ENCODE assay signal across 8 cellular contexts in genomic region chr19:42285546-42285945, GRCh38. TPM values are rescaled to one million over a fixed set of nuclear protein-coding genes. Genes with fewer than 3 reads are reported as not detected.
DNase-seq lines count a peak whose midpoint lies in the region; ATAC-seq and TF ChIP-seq lines count a peak whose summit lies in the region.

No MANE protein-coding gene starts in this region.

- H3K27me3 ChIP-seq in SU-DHL-6 (ENCODE audit: low read length) (no peaks in the 10 kb centered on the region), gastroesophageal sphincter (no peaks in the 10 kb centered on the region), skeletal muscle tissue (ENCODE audit: control insufficient read depth in 3 of 3, insufficient read depth in 3 of 3, low read length in 3 of 3) (no peaks in the 10 kb centered on the region)

- H3K9me3 ChIP-seq in SU-DHL-6 (ENCODE audit: insufficient read depth, low read length), result no peaks in the 10 kb centered on the region
- H3K9me3 ChIP-seq in gastroesophageal sphincter, result no peaks in the 10 kb centered on the region
- H3K9me3 ChIP-seq in skeletal muscle tissue (ENCODE audit: control insufficient read depth in 3 of 3, low read length in 3 of 3), result no peaks in the 10 kb centered on the region

- DNase-seq in GM19238 (ENCODE audit: insufficient read length, low spot score) (peak; percentile 61), NCI-H748 (lab: John Stamatoyannopoulos, UW; ENCODE audit: unreplicated experiment) (no peak), anterior cingulate cortex (lab: John Stamatoyannopoulos, UW) (no peak)

- no peak for TF ChIP-seq EP300 in gastroesophageal sphincter (IDR thresholded peaks at IDR 0.05)

- H4K20me1 ChIP-seq in SU-DHL-6 (ENCODE audit: low read depth, low read length), result no peaks in the 10 kb centered on the region

- no CpG with 5 or more reads among the region's 5 CpGs for WGBS in gastroesophageal sphincter (ENCODE audit: low coverage in 1 of 2), 2 donors

- no peak for TF ChIP-seq POLR2A in gastroesophageal sphincter (IDR thresholded peaks at IDR 0.05)

- peak overlapping the region; percentile 69 for H3K4me2 ChIP-seq in SU-DHL-6 (ENCODE audit: low read depth, low read length, poor library complexity, severe bottlenecking)

- H3K4me1 ChIP-seq in gastroesophageal sphincter (peaks cover 0 to 59% (median 43%) of the 10 kb centered on the region in 3 donors), skeletal muscle tissue (ENCODE audit: control insufficient read depth in 3 of 3, insufficient read depth in 3 of 3, low read length in 3 of 3) (peaks cover 43 to 49% (median 44%) of the 10 kb centered on the region in 3 donors)

- peaks cover 15% of the 10 kb centered on the region; the same call in 1 of the 2 replicates for H3K79me2 ChIP-seq in SU-DHL-6 (ENCODE audit: insufficient read depth, low read length)

- H3K4me3 ChIP-seq in SU-DHL-6 (ENCODE audit: insufficient read depth, low read length, poor library complexity, severe bottlenecking), result peak overlapping the region; percentile 63
- peak overlapping the region in 1 of 2 donors; percentile 68 for H3K4me3 ChIP-seq in gastroesophageal sphincter
- H3K4me3 ChIP-seq in skeletal muscle tissue (ENCODE audit: low read length in 3 of 3), result peak overlapping the region; percentile 81 to 82 (median 81)

- peak overlapping the region; percentile 72 for H3K27ac ChIP-seq in SU-DHL-6 (ENCODE audit: low read depth, low read length)
- H3K27ac ChIP-seq in gastroesophageal sphincter, result peak overlapping the region; percentile 7 to 99 (median 98)
- H3K27ac ChIP-seq in skeletal muscle tissue (ENCODE audit: low read depth, low read length), result peak overlapping the region; percentile 75

- H3K9ac ChIP-seq in SU-DHL-6 (ENCODE audit: low read length) (peak overlapping the region; percentile 76), skeletal muscle tissue (ENCODE audit: low read depth in 1 of 3, low read length in 3 of 3) (peak overlapping the region; percentile 73 to 86 (median 84))

- H3F3A ChIP-seq in SU-DHL-6 (ENCODE audit: insufficient read depth), result peaks cover 20% of the 10 kb centered on the region

- TF ChIP-seq CTCF in SU-DHL-6 (IDR thresholded peaks at IDR 0.05; ENCODE audit: insufficient read depth, low read length, poor library complexity, severe bottlenecking) (no peak), gastroesophageal sphincter (IDR thresholded peaks at IDR 0.05) (no peak)

- H2AFZ ChIP-seq in SU-DHL-6 (ENCODE audit: low read depth, low read length, severe bottlenecking), result no peak overlapping the region

- H3K36me3 ChIP-seq in SU-DHL-6 (ENCODE audit: low read length), result no peaks in the 10 kb centered on the region
- H3K36me3 ChIP-seq in gastroesophageal sphincter, result peaks cover 0 to 39% of the 10 kb centered on the region in 2 donors
- H3K36me3 ChIP-seq in skeletal muscle tissue (ENCODE audit: control insufficient read depth in 3 of 3, insufficient read depth in 3 of 3, low read length in 3 of 3), result peaks cover 31 to 34% (median 33%) of the 10 kb centered on the region in 3 donors

- no peaks in the 10 kb centered on the region for H3K9me2 ChIP-seq in SU-DHL-6 (replicated peaks; ENCODE audit: insufficient read depth, low read length)

- no peak for ATAC-seq in gastroesophageal sphincter
- no peak for ATAC-seq in HG03175 (IDR thresholded peaks at IDR 0.05; ENCODE audit: unreplicated experiment)
- no peak for ATAC-seq in esophagus mucosa

RNA-seq across cellular contexts. Expression of gene PRR19, which starts 16.4 kb away (rescaled TPM):
- under 1 TPM in 1 of 4 donors, not detected in 3; 0.93 TPM for total RNA-seq in gastroesophageal sphincter
- not detected for total RNA-seq in skeletal muscle tissue
- 0.84 TPM for total RNA-seq in esophagus mucosa

RNA-seq across cellular contexts. Expression of gene CIC, which starts 16.5 kb away (rescaled TPM):
- 10 to 100 TPM; 31.4 to 69.4 (median 49.0) TPM for total RNA-seq in gastroesophageal sphincter
- 10.4 TPM for total RNA-seq in skeletal muscle tissue
- 31.4 TPM for total RNA-seq in esophagus mucosa

RNA-seq across cellular contexts. Expression of gene PAFAH1B3, which starts 16.9 kb away (rescaled TPM):
- total RNA-seq in gastroesophageal sphincter (10 to 100 TPM in 1 of 4 donors, 1 to 10 TPM in 2, under 1 TPM in 1; 0.93 to 13.6 (median 5.8) TPM), skeletal muscle tissue (29.2 TPM), esophagus mucosa (32.5 TPM)

RNA-seq across cellular contexts. Expression of gene TMEM145, which starts 27.6 kb away (rescaled TPM):
- total RNA-seq in gastroesophageal sphincter (under 1 TPM in 1 of 4 donors, not detected in 3; 0.27 TPM), skeletal muscle tissue (0.52 TPM), esophagus mucosa (0.20 TPM)

RNA-seq across cellular contexts. Expression of gene ERF, which starts 30.6 kb away (rescaled TPM):
- total RNA-seq in gastroesophageal sphincter, result 10 to 100 TPM; 28.4 to 46.4 (median 39.9) TPM
- 12.0 TPM for total RNA-seq in skeletal muscle tissue
- 21.5 TPM for total RNA-seq in esophagus mucosa
